7 cellular contexts compared by ENCODE assay signal in genomic region chr5:160188151-160188967, GRCh38. TPM values are rescaled to one million over a fixed set of nuclear protein-coding genes. Genes with fewer than 3 reads are reported as not detected.
DNase-seq lines count a peak whose midpoint lies in the region; TF ChIP-seq lines count a peak whose summit lies in the region.

No MANE protein-coding gene starts in this region.

- no peaks in the 10 kb centered on the region for H3K9me3 ChIP-seq in thymus (ENCODE audit: control insufficient read depth)

- 7% methylated on average over 40 of the region's 40 CpGs for WGBS in thymus

- peaks cover 3% of the 10 kb centered on the region for H3K4me1 ChIP-seq in thymus (ENCODE audit: control insufficient read depth, insufficient read depth, low read length)

- H3K4me3 ChIP-seq in cardiac fibroblast (replicated peaks in 1 of 2; ENCODE audit: low read depth in 2 of 2, low read length in 2 of 2) (peak overlapping the region; percentile 1 to 40), thymus (ENCODE audit: low read length) (peak overlapping the region; percentile 54)

- no peak for TF ChIP-seq CTCF in cardiac fibroblast (IDR thresholded peaks at IDR 0.05; ENCODE audit: low read depth, low read length)

- H3K36me3 ChIP-seq in thymus (ENCODE audit: control insufficient read depth, insufficient read depth) = no peaks in the 10 kb centered on the region

- peak; percentile 73 for DNase-seq in EL
- peak; percentile 43 for DNase-seq in LHCN-M2 (ENCODE audit: low read depth)
- peak; percentile 69 to 91 for DNase-seq in cardiac fibroblast (ENCODE audit: low read depth in 2 of 2)
- peak; percentile 78 for DNase-seq in left kidney (ENCODE audit: low read depth, low spot score)
- no peak for DNase-seq in activated CD4-positive, alpha-beta T cell treated with anti-CD3 and anti-CD28 coated beads for 4 hours
- no peak for DNase-seq in stimulated activated CD4-positive, alpha-beta T cell treated with anti-CD3 and anti-CD28 coated beads, Interleukin-1b, Interleukin-23, amount 100 ng/mL, for 48 hours

- H3K27me3 ChIP-seq in thymus (ENCODE audit: control insufficient read depth, insufficient read depth) = no peaks in the 10 kb centered on the region

- no peak overlapping the region for H3K27ac ChIP-seq in thymus (ENCODE audit: low read depth)

RNA-seq across cellular contexts. Expression of gene FABP6, which starts 40.9 kb away (rescaled TPM):
- total RNA-seq in LHCN-M2 (2014; rRNA removed) = not detected in 2 replicates
- not detected for polyA plus RNA-seq in LHCN-M2 (2012)
- polyA plus RNA-seq in thymus = 64.3 TPM

Comparison
In these comparisons a context has a peak if more than half of its experiments do, and no peak if none do; other contexts are left out.
1. DNase-seq: peak in EL (single experiment), LHCN-M2 (single experiment), cardiac fibroblast (2 of 2) and left kidney (single experiment); none in activated CD4-positive, alpha-beta T cell treated with anti-CD3 and anti-CD28 coated beads for 4 hours (0 of 2) and stimulated activated CD4-positive, alpha-beta T cell treated with anti-CD3 and anti-CD28 coated beads, Interleukin-1b, Interleukin-23, amount 100 ng/mL, for 48 hours (single experiment).